Comparison of ENCODE assay signal across 2 cellular contexts in the genomic region with DNA sequence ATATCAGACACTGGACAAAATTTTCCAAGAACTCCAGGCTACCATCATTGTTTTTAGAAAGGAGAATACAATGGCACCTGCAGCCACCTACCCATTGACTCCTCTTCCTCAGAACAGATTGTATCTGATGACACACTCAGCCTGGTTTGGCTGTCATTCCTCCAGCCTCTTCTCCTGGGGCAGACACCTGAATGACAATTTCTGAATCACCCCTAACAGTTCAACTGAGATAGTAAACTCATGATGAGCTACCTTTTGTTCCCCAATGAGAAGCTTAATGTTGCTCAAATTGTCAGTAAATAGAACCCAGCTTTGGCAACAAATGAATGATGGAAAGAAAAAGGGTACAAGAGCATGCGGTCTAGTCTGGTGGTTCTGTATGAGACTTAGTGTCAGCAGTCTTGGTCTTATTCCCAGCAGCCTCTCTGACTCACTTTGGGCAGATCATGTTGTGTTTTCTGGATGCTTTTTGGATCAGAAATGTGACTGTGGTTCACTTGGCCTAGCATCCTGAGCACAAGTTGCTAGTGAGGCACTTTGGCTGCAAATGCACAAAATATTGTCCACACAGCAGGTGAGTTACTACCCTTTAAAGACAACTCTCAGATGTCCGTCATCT.
TF ChIP-seq lines count a peak whose summit lies in the region.

No MANE protein-coding gene starts in this region.

TF ChIP-seq in SK-N-SH, 30 proteins besides CTCF, POLR2A, EP300 and RAD21 (continued from another document):
- TF ChIP-seq, protein P1, sequence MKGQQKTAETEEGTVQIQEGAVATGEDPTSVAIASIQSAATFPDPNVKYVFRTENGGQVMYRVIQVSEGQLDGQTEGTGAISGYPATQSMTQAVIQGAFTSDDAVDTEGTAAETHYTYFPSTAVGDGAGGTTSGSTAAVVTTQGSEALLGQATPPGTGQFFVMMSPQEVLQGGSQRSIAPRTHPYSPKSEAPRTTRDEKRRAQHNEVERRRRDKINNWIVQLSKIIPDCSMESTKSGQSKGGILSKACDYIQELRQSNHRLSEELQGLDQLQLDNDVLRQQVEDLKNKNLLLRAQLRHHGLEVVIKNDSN (IDR thresholded peaks at IDR 0.05; ENCODE audit: borderline replicate concordance, low read depth): no peak
- TF ChIP-seq MXI1 (IDR thresholded peaks at IDR 0.05; ENCODE audit: low read depth, low read length) (no peak), NFIC (IDR thresholded peaks at IDR 0.05; ENCODE audit: borderline replicate concordance) (no peak), RCOR1 (IDR thresholded peaks at IDR 0.05; ENCODE audit: low read length) (no peak), JUND (IDR thresholded peaks at IDR 0.05) (no peak), YY1 (IDR thresholded peaks at IDR 0.05; ENCODE audit: low read depth) (no peak), SIN3A (IDR thresholded peaks at IDR 0.05; ENCODE audit: borderline replicate concordance, low read depth, low read length) (no peak), SMC3 (IDR thresholded peaks at IDR 0.05; ENCODE audit: low read depth, low read length) (no peak), ELF1 (IDR thresholded peaks at IDR 0.05) (no peak), CHD2 (IDR thresholded peaks at IDR 0.05; ENCODE audit: low read length, partially characterized antibody) (no peak), GABPA (IDR thresholded peaks at IDR 0.05; ENCODE audit: low read depth) (no peak), TAF1 (IDR thresholded peaks at IDR 0.05; ENCODE audit: borderline replicate concordance, low read depth, low read length) (no peak), FOXM1 (IDR thresholded peaks at IDR 0.05; ENCODE audit: low read depth) (no peak), POLR2AphosphoS5 (IDR thresholded peaks at IDR 0.05; ENCODE audit: low read depth, low read length) (no peak), RFX5 (IDR thresholded peaks at IDR 0.05; ENCODE audit: low read length) (no peak)
- TF ChIP-seq, protein P2, sequence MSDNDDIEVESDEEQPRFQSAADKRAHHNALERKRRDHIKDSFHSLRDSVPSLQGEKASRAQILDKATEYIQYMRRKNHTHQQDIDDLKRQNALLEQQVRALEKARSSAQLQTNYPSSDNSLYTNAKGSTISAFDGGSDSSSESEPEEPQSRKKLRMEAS (IDR thresholded peaks at IDR 0.05; ENCODE audit: low read depth): no peak
- TF ChIP-seq, protein P3, sequence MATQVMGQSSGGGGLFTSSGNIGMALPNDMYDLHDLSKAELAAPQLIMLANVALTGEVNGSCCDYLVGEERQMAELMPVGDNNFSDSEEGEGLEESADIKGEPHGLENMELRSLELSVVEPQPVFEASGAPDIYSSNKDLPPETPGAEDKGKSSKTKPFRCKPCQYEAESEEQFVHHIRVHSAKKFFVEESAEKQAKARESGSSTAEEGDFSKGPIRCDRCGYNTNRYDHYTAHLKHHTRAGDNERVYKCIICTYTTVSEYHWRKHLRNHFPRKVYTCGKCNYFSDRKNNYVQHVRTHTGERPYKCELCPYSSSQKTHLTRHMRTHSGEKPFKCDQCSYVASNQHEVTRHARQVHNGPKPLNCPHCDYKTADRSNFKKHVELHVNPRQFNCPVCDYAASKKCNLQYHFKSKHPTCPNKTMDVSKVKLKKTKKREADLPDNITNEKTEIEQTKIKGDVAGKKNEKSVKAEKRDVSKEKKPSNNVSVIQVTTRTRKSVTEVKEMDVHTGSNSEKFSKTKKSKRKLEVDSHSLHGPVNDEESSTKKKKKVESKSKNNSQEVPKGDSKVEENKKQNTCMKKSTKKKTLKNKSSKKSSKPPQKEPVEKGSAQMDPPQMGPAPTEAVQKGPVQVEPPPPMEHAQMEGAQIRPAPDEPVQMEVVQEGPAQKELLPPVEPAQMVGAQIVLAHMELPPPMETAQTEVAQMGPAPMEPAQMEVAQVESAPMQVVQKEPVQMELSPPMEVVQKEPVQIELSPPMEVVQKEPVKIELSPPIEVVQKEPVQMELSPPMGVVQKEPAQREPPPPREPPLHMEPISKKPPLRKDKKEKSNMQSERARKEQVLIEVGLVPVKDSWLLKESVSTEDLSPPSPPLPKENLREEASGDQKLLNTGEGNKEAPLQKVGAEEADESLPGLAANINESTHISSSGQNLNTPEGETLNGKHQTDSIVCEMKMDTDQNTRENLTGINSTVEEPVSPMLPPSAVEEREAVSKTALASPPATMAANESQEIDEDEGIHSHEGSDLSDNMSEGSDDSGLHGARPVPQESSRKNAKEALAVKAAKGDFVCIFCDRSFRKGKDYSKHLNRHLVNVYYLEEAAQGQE (IDR thresholded peaks at IDR 0.05; ENCODE audit: low read depth, low read length): no peak
- TF ChIP-seq, protein P4, sequence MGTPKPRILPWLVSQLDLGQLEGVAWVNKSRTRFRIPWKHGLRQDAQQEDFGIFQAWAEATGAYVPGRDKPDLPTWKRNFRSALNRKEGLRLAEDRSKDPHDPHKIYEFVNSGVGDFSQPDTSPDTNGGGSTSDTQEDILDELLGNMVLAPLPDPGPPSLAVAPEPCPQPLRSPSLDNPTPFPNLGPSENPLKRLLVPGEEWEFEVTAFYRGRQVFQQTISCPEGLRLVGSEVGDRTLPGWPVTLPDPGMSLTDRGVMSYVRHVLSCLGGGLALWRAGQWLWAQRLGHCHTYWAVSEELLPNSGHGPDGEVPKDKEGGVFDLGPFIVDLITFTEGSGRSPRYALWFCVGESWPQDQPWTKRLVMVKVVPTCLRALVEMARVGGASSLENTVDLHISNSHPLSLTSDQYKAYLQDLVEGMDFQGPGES (IDR thresholded peaks at IDR 0.05; ENCODE audit: low read depth, low read length): no peak

TF ChIP-seq in SK-N-SH treated with all-trans-retinoic acid at 6 μM for 48 hours, 23 proteins besides CTCF, POLR2A, EP300 and RAD21 (continued from another document):
- TF ChIP-seq, protein P5, sequence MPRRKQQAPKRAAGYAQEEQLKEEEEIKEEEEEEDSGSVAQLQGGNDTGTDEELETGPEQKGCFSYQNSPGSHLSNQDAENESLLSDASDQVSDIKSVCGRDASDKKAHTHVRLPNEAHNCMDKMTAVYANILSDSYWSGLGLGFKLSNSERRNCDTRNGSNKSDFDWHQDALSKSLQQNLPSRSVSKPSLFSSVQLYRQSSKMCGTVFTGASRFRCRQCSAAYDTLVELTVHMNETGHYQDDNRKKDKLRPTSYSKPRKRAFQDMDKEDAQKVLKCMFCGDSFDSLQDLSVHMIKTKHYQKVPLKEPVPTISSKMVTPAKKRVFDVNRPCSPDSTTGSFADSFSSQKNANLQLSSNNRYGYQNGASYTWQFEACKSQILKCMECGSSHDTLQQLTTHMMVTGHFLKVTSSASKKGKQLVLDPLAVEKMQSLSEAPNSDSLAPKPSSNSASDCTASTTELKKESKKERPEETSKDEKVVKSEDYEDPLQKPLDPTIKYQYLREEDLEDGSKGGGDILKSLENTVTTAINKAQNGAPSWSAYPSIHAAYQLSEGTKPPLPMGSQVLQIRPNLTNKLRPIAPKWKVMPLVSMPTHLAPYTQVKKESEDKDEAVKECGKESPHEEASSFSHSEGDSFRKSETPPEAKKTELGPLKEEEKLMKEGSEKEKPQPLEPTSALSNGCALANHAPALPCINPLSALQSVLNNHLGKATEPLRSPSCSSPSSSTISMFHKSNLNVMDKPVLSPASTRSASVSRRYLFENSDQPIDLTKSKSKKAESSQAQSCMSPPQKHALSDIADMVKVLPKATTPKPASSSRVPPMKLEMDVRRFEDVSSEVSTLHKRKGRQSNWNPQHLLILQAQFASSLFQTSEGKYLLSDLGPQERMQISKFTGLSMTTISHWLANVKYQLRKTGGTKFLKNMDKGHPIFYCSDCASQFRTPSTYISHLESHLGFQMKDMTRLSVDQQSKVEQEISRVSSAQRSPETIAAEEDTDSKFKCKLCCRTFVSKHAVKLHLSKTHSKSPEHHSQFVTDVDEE (CRISPR knock-in tag; IDR thresholded peaks at IDR 0.05): no peak
- no peak for TF ChIP-seq SNAI2 (CRISPR knock-in tag; IDR thresholded peaks at IDR 0.05)
- TF ChIP-seq, protein P6, sequence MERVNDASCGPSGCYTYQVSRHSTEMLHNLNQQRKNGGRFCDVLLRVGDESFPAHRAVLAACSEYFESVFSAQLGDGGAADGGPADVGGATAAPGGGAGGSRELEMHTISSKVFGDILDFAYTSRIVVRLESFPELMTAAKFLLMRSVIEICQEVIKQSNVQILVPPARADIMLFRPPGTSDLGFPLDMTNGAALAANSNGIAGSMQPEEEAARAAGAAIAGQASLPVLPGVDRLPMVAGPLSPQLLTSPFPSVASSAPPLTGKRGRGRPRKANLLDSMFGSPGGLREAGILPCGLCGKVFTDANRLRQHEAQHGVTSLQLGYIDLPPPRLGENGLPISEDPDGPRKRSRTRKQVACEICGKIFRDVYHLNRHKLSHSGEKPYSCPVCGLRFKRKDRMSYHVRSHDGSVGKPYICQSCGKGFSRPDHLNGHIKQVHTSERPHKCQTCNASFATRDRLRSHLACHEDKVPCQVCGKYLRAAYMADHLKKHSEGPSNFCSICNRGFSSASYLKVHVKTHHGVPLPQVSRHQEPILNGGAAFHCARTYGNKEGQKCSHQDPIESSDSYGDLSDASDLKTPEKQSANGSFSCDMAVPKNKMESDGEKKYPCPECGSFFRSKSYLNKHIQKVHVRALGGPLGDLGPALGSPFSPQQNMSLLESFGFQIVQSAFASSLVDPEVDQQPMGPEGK (CRISPR knock-in tag; IDR thresholded peaks at IDR 0.05; ENCODE audit: borderline replicate concordance): no peak
- no peak for TF ChIP-seq ZNF8 (CRISPR knock-in tag; IDR thresholded peaks at IDR 0.05)
- TF ChIP-seq RARB (CRISPR knock-in tag; IDR thresholded peaks at IDR 0.05): no peak
- no peak for TF ChIP-seq CSDC2 (CRISPR knock-in tag; IDR thresholded peaks at IDR 0.05)
- TF ChIP-seq ZNF70 (CRISPR knock-in tag; IDR thresholded peaks at IDR 0.05): no peak
- TF ChIP-seq TCF4 (CRISPR knock-in tag; IDR thresholded peaks at IDR 0.05; ENCODE audit: borderline replicate concordance): no peak
- TF ChIP-seq ZNF565 (CRISPR knock-in tag; conservative IDR thresholded peaks at IDR 0.05; ENCODE audit: low read depth): no peak
- TF ChIP-seq, protein P7, sequence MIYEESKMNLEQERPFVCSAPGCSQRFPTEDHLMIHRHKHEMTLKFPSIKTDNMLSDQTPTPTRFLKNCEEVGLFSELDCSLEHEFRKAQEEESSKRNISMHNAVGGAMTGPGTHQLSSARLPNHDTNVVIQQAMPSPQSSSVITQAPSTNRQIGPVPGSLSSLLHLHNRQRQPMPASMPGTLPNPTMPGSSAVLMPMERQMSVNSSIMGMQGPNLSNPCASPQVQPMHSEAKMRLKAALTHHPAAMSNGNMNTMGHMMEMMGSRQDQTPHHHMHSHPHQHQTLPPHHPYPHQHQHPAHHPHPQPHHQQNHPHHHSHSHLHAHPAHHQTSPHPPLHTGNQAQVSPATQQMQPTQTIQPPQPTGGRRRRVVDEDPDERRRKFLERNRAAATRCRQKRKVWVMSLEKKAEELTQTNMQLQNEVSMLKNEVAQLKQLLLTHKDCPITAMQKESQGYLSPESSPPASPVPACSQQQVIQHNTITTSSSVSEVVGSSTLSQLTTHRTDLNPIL (CRISPR knock-in tag; IDR thresholded peaks at IDR 0.05; ENCODE audit: low read depth): no peak
- TF ChIP-seq ISL1 (CRISPR knock-in tag; IDR thresholded peaks at IDR 0.05): no peak
- TF ChIP-seq OSR1 (CRISPR knock-in tag; IDR thresholded peaks at IDR 0.05): no peak
- no peak for TF ChIP-seq BACH2 (CRISPR knock-in tag; IDR thresholded peaks at IDR 0.05; ENCODE audit: borderline replicate concordance)
- no peak for TF ChIP-seq PPARA (CRISPR knock-in tag; IDR thresholded peaks at IDR 0.05; ENCODE audit: borderline replicate concordance)
- TF ChIP-seq, protein P8, sequence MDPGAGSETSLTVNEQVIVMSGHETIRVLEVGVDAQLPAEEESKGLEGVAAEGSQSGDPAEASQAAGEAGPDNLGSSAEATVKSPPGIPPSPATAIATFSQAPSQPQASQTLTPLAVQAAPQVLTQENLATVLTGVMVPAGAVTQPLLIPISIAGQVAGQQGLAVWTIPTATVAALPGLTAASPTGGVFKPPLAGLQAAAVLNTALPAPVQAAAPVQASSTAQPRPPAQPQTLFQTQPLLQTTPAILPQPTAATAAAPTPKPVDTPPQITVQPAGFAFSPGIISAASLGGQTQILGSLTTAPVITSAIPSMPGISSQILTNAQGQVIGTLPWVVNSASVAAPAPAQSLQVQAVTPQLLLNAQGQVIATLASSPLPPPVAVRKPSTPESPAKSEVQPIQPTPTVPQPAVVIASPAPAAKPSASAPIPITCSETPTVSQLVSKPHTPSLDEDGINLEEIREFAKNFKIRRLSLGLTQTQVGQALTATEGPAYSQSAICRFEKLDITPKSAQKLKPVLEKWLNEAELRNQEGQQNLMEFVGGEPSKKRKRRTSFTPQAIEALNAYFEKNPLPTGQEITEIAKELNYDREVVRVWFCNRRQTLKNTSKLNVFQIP (CRISPR knock-in tag; IDR thresholded peaks at IDR 0.05; ENCODE audit: borderline replicate concordance, low read depth): no peak
- TF ChIP-seq ESRRG (CRISPR knock-in tag; IDR thresholded peaks at IDR 0.05): no peak
- TF ChIP-seq, protein P9, sequence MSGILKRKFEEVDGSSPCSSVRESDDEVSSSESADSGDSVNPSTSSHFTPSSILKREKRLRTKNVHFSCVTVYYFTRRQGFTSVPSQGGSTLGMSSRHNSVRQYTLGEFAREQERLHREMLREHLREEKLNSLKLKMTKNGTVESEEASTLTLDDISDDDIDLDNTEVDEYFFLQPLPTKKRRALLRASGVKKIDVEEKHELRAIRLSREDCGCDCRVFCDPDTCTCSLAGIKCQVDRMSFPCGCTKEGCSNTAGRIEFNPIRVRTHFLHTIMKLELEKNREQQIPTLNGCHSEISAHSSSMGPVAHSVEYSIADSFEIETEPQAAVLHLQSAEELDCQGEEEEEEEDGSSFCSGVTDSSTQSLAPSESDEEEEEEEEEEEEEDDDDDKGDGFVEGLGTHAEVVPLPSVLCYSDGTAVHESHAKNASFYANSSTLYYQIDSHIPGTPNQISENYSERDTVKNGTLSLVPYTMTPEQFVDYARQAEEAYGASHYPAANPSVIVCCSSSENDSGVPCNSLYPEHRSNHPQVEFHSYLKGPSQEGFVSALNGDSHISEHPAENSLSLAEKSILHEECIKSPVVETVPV (CRISPR knock-in tag; IDR thresholded peaks at IDR 0.05): no peak
